In genomic region chr2:164826293-164827243, GRCh38 we compare ENCODE assay signal across 10 cellular contexts. TPM values are rescaled to one million over a fixed set of nuclear protein-coding genes. Genes with fewer than 3 reads are reported as not detected.
DNase-seq lines count a peak whose midpoint lies in the region; ATAC-seq, FAIRE-seq and TF ChIP-seq lines count a peak whose summit lies in the region.
"Had no signal": no experiment of that assay in that cellular context is flagged by ENCODE, and none has a peak within 500 bp of the region (broad histone marks: within the 10 kb centered on the region; RNA-seq: fewer than 3 reads in every experiment).

No MANE protein-coding gene starts in this region.

- ATAC-seq in A549: peak; percentile 39 to 58; a peak in 5 of 6 replicates
- peak; percentile 98 for ATAC-seq in left lung
- no peak for ATAC-seq in GM21515 (IDR thresholded peaks at IDR 0.05; ENCODE audit: unreplicated experiment)
- no peak for ATAC-seq in GM19023 (IDR thresholded peaks at IDR 0.05; ENCODE audit: unreplicated experiment)

- no peak overlapping the region for H3K9ac ChIP-seq in KMS-11

- no peaks in the 10 kb centered on the region for H4K20me1 ChIP-seq in KMS-11 (ENCODE audit: insufficient read depth)

- intact Hi-C loops in left lung (cut with DNase I): no loop called here

- CTCF ChIA-PET in A549 (lab: Yijun Ruan, JAX): interaction anchor here (0.6 to 0.7 kb wide), 2 partner anchors 10 to 14 kb away, joined by 3 to 4 read pairs; no protein-coding TSS in a partner anchor

- H3K4me1 ChIP-seq in A549 (peaks cover 16% of the 10 kb centered on the region; the same call in 2 of the 3 replicates), KMS-11 (ENCODE audit: low read depth, poor library complexity, severe bottlenecking) (peaks cover 21% of the 10 kb centered on the region), left lung (peaks cover 0 to 18% of the 10 kb centered on the region in 2 donors)

- in situ Hi-C loops in astrocyte of the spinal cord (cut with HindIII; ENCODE audit: low sequenced_read_pairs): no loop called here

- peak overlapping the region; percentile 33; the same call in 1 of the 2 replicates for H2AFZ ChIP-seq in KMS-11 (ENCODE audit: low read depth)

- no peaks in the 10 kb centered on the region for H3K79me2 ChIP-seq in KMS-11 (ENCODE audit: insufficient read depth, low read depth)

- H3K36me3 ChIP-seq in KMS-11 (ENCODE audit: insufficient read depth) (no peaks in the 10 kb centered on the region), left lung (no peaks in the 10 kb centered on the region)
- H3K36me3 ChIP-seq: Peyer's patch had no signal

- H3K4me2 ChIP-seq in A549 (peak overlapping the region; percentile 41), KMS-11 (peak overlapping the region; percentile 73)

- H3K27me3 ChIP-seq in KMS-11 (ENCODE audit: insufficient read depth, low read depth) (no peaks in the 10 kb centered on the region), left lung (no peaks in the 10 kb centered on the region)
- H3K27me3 ChIP-seq: Peyer's patch had no signal

- no peak for DNase-seq in A549 (ENCODE audit: low read depth in 1 of 2, low spot score in 1 of 2)
- DNase-seq in astrocyte of the spinal cord (ENCODE audit: low read depth, low spot score): peak; percentile 69
- DNase-seq in left lung: peak in 1 of 2 donors; percentile 43
- no peak for DNase-seq in HTR-8/SVneo (ENCODE audit: insufficient read length, low spot score)
- DNase-seq in activated naive CD4-positive, alpha-beta T cell treated with Interleukin-2 at 50 U/mL for 16 hours: no peak

- no peak for TF ChIP-seq EP300 in A549 (IDR thresholded peaks at IDR 0.05)

- POLR2A ChIA-PET in A549 (lab: Yijun Ruan, JAX): no interaction called here

- TF ChIP-seq CTCF in A549 (IDR thresholded peaks at IDR 0.05) (no peak), KMS-11 (conservative IDR thresholded peaks at IDR 0.05; ENCODE audit: low read depth, low read length) (no peak), astrocyte of the spinal cord (IDR thresholded peaks at IDR 0.05; ENCODE audit: low read depth, low read length) (no peak), left lung (IDR thresholded peaks at IDR 0.05) (no peak)

- TF ChIP-seq POLR2A in A549 (IDR thresholded peaks at IDR 0.05; ENCODE audit: low read length): no peak

- H3K27ac ChIP-seq in A549: peak overlapping the region; percentile 45 to 64; a peak in 3 of 6 replicates
- H3K27ac ChIP-seq in KMS-11: peak overlapping the region; percentile 3; the same call in 1 of the 2 replicates
- H3K27ac ChIP-seq in left lung: no peak overlapping the region

- FAIRE-seq in A549 (lab: Jason Lieb, UNC) (no peak), HTR-8/SVneo (lab: Jason Lieb, UNC) (no peak)
- FAIRE-seq: endometrium had no signal

- H3K9me3 ChIP-seq in A549 (no peaks in the 10 kb centered on the region), left lung (no peaks in the 10 kb centered on the region)
- H3K9me3 ChIP-seq: Peyer's patch had no signal

- no peak for TF ChIP-seq RAD21 in A549 (conservative IDR thresholded peaks at IDR 0.05 in 1 of 2, IDR thresholded peaks at IDR 0.05 in 1 of 2)

- 70% methylated on average over 8 of the region's 8 CpGs for WGBS in A549 (ENCODE audit: missing lambda C conversion rate)

- H3K4me3 ChIP-seq in A549 (no peak overlapping the region), KMS-11 (IDR thresholded peaks at IDR 0.05; ENCODE audit: insufficient read depth, low read depth, low read length) (no peak overlapping the region), astrocyte of the spinal cord (ENCODE audit: low read depth, low read length) (no peak overlapping the region), left lung (no peak overlapping the region)
- H3K4me3 ChIP-seq: Peyer's patch had no signal

TF ChIP-seq in A549, 52 proteins besides CTCF, POLR2A, EP300 and RAD21:
- TF ChIP-seq EHMT2 (IDR thresholded peaks at IDR 0.05; ENCODE audit: low read depth): no peak
- TF ChIP-seq, protein P1, sequence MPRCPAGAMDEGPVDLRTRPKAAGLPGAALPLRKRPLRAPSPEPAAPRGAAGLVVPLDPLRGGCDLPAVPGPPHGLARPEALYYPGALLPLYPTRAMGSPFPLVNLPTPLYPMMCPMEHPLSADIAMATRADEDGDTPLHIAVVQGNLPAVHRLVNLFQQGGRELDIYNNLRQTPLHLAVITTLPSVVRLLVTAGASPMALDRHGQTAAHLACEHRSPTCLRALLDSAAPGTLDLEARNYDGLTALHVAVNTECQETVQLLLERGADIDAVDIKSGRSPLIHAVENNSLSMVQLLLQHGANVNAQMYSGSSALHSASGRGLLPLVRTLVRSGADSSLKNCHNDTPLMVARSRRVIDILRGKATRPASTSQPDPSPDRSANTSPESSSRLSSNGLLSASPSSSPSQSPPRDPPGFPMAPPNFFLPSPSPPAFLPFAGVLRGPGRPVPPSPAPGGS (IDR thresholded peaks at IDR 0.05): no peak
- TF ChIP-seq SREBF2 (IDR thresholded peaks at IDR 0.05): no peak
- TF ChIP-seq ZFP36 (IDR thresholded peaks at IDR 0.05; ENCODE audit: borderline replicate concordance, partially characterized antibody): no peak
- TF ChIP-seq MAFK (IDR thresholded peaks at IDR 0.05; ENCODE audit: partially characterized antibody): no peak
TF ChIP-seq in A549: peak in this region for 0.

RNA-seq across cellular contexts. Expression of gene COBLL1, which starts 15.1 kb away (rescaled TPM):
- polyA plus RNA-seq in A549 (2011; rRNA removed): 5.3 and 7.1 TPM in 2 replicates
- 1.7 and 1.8 TPM in 2 replicates for polyA plus RNA-seq in A549 (2012; cell fraction: cytosol; rRNA removed)
- polyA plus RNA-seq in A549 (2012; cell fraction: nucleus; rRNA removed): 1.2 and 1.4 TPM in 2 replicates
- 2.4 to 2.6 TPM (median 2.6 TPM) in 3 replicates for polyA plus RNA-seq in A549 (2017; fragmentation: RNase III; extraction: RNeasy Plus Mini Kit Qiagen cat#74134 plus additional on column Dnase treatment)
- polyA minus RNA-seq in A549 (2011; rRNA and poly(A)+ RNA removed): 7.2 and 11.0 TPM in 2 replicates
- 10 to 100 TPM; 65.0 to 74.8 TPM for total RNA-seq in left lung

Comparison
In these comparisons a context has a peak if more than half of its experiments do, and no peak if none do; other contexts are left out.
1. ATAC-seq: peak in A549 (2 of 2) and left lung (single experiment); none in GM21515 (single experiment) and GM19023 (single experiment).
2. H3K27ac ChIP-seq: peak in A549 (2 of 2) and KMS-11 (single experiment); none in left lung (0 of 2).